Comparison of ENCODE assay signal across 17 cellular contexts in the genomic region with DNA sequence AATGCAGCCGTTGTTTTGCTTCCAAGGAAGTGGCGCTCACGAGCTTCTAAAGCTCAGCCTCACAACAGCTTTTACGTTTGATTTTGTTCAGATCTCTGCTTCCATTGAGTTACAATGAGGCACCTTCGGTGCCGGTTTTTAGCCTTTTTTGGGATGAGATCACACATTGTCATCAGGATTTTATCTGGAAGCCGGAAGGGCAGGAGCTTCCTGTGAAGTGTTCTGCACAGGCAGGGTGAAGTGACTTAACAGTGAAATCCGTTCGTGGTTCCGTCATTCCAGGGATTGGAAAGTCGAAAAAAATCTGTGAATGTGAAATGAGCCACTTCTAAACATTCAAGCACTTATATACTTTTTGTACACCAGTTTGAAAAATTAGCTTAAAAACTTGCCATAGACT.
"Had no signal": no experiment of that assay in that cellular context is flagged by ENCODE, and none has a peak within 500 bp of the region (broad histone marks: within the 10 kb centered on the region; RNA-seq: fewer than 3 reads in every experiment).

No MANE protein-coding gene starts in this region.

- H3K9me3 ChIP-seq: uterus had no signal

- H3K4me3 ChIP-seq: breast epithelium, gastroesophageal sphincter, tibial nerve, uterus had no signal

- DNase-seq: activated B cell treated with CpG ODN at 0.5 μM for 24 hours; activated CD4-positive, alpha-beta T cell treated with anti-CD3 and anti-CD28 coated beads, Interleukin-2, amount 10 ng/mL, durations not matched to agents 24 days and 14 days; activated CD8-positive, alpha-beta memory T cell treated with anti-CD3 and anti-CD28 coated beads, Interleukin-2, amount 50 U/mL, for 48 hours; activated CD8-positive, alpha-beta T cell treated with anti-CD3 and anti-CD28 coated beads, Interleukin-2, amount 10 ng/mL, durations not matched to agents 7 days and 5 days; activated naive CD8-positive, alpha-beta T cell treated with anti-CD3 and anti-CD28 coated beads for 36 hours; endodermal cell; erythroblast; hippocampal formation; kidney; stimulated activated CD4-positive, alpha-beta T cell treated with anti-CD3 and anti-CD28 coated beads, Interleukin-15, amount 100 ng/mL, for 24 hours; stimulated activated CD4-positive, alpha-beta T cell treated with anti-CD3 and anti-CD28 coated beads, Interleukin-4, amount 100 ng/mL, for 1 hour; stimulated activated naive B cell treated with anti-CD40 and anti-IgM and Interleukin-4, amounts not matched to agents 10 μg/mL and 1 μg/mL and 100 μg/mL, for 72 hours; SW 1271; uterus had no signal

- H3K27ac ChIP-seq: breast epithelium, tibial nerve, uterus had no signal

- H3K36me3 ChIP-seq: breast epithelium, gastroesophageal sphincter, tibial nerve, uterus had no signal

- H3K4me1 ChIP-seq: breast epithelium, gastroesophageal sphincter, uterus had no signal

- H3K27me3 ChIP-seq: breast epithelium, gastroesophageal sphincter, tibial nerve, uterus had no signal
